In genomic region chr3:177443469-177443868, GRCh38 we compare ENCODE assay signal across 9 cellular contexts.
DNase-seq lines count a peak whose midpoint lies in the region; ATAC-seq and TF ChIP-seq lines count a peak whose summit lies in the region.
"Had no signal": no experiment of that assay in that cellular context is flagged by ENCODE, and none has a peak within 500 bp of the region (broad histone marks: within the 10 kb centered on the region; RNA-seq: fewer than 3 reads in every experiment).

No MANE protein-coding gene starts in this region.

- intact Hi-C loops in Right ventricle myocardium superior (cut with DNase I) (no loop called here), cardiac septum (cut with DNase I) (no loop called here), right lobe of liver (cut with DNase I) (no loop called here), uterus (cut with DNase I; ENCODE audit: low total_unique reads) (no loop called here)

- no peak for DNase-seq in Right ventricle myocardium superior
- DNase-seq in cardiac septum (ENCODE audit: low spot score), result no peak
- peak; percentile 61 to 93 for DNase-seq in T47D (ENCODE audit: low read depth in 1 of 2, low spot score in 1 of 2)
- DNase-seq in right lobe of liver, result no peak
- no peak for DNase-seq in uterus
- DNase-seq in NCI-H1092 (lab: John Stamatoyannopoulos, UW), result no peak
- no peak for DNase-seq in NCI-H1417 treated with DMSO at 0.1 percent for 48 hours (lab: John Stamatoyannopoulos, UW)
- DNase-seq: NCI-H2029 treated with DMSO at 0.1 percent for 48 hours had no signal

- WGBS in right lobe of liver (ENCODE audit: insufficient coverage, low coverage, low lambda C conversion rate, missing lambda C conversion rate), result 16% methylated on average over 3 of the region's 3 CpGs

- no peak overlapping the region for H3K4me3 ChIP-seq in right lobe of liver
- no peak overlapping the region for H3K4me3 ChIP-seq in uterus

- TF ChIP-seq CTCF in right lobe of liver (IDR thresholded peaks at IDR 0.05) (no peak), uterus (IDR thresholded peaks at IDR 0.05) (no peak)

- H3K9me3 ChIP-seq in right lobe of liver, result no peaks in the 10 kb centered on the region
- H3K9me3 ChIP-seq in uterus, result no peaks in the 10 kb centered on the region

- H3K27ac ChIP-seq in right lobe of liver, result no peak overlapping the region
- H3K27ac ChIP-seq in uterus, result peak overlapping the region; percentile 79 to 82

- in situ Hi-C loops in T47D (cut with HindIII; ENCODE audit: low pct_unique_long_range_greater_than_20kb, low sequenced_read_pairs), result no loop called here

- TF ChIP-seq POLR2A in right lobe of liver (IDR thresholded peaks at IDR 0.05) (no peak), uterus (IDR thresholded peaks at IDR 0.05) (no peak)

- H3K27me3 ChIP-seq in right lobe of liver (no peaks in the 10 kb centered on the region), uterus (no peaks in the 10 kb centered on the region)

- no peaks in the 10 kb centered on the region for H3K36me3 ChIP-seq in right lobe of liver
- no peaks in the 10 kb centered on the region for H3K36me3 ChIP-seq in uterus

- ATAC-seq in Right ventricle myocardium superior (ENCODE audit: poor library complexity), result peak; percentile 71
- peak in 3 of 4 donors; percentile 20 to 91 (median 26) for ATAC-seq in right lobe of liver
- ATAC-seq in HG03439 (IDR thresholded peaks at IDR 0.05; ENCODE audit: unreplicated experiment), result no peak

- no peaks in the 10 kb centered on the region for H3K4me1 ChIP-seq in right lobe of liver
- no peaks in the 10 kb centered on the region for H3K4me1 ChIP-seq in uterus

Comparison
In these comparisons a context has a peak if more than half of its experiments do, and no peak if none do; other contexts are left out.
1. DNase-seq: peak in T47D (2 of 2); none in Right ventricle myocardium superior (single experiment), cardiac septum (single experiment), right lobe of liver (0 of 3), uterus (0 of 2), NCI-H1092 (single experiment) and NCI-H1417 treated with DMSO at 0.1 percent for 48 hours (single experiment).
2. H3K27ac ChIP-seq: peak in uterus (2 of 2); none in right lobe of liver (0 of 3).